4 cellular contexts compared by ENCODE assay signal in the genomic region with DNA sequence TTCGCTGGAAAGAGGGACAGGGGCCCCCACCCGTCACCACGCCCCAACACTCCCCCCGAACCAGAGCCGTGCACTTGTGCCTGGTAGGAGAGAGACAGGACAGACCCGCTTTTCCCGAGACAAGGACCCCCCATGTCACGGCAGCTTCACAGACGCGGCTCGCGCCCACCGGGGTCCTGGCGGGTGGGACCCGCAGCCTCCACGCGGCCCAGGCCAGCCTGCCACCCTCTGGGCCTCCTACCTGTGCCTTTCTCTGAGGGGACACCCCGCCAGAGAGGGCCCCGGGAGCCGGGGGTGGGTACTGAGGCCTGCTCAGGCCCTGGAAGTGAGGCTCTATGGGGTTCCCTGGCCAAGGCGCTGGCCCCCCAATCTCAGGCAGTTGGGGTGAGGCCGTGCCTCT. TPM values are rescaled to one million over a fixed set of nuclear protein-coding genes. Genes with fewer than 3 reads are reported as not detected.
"Had no signal": no experiment of that assay in that cellular context is flagged by ENCODE, and none has a peak within 500 bp of the region (broad histone marks: within the 10 kb centered on the region; RNA-seq: fewer than 3 reads in every experiment).

No MANE protein-coding gene starts in this region.

- ATAC-seq: GM12878 had no signal

- H3K4me3 ChIP-seq: GM12878 had no signal

- DNase-seq: GDM1, GF-D8 had no signal

RNA-seq across cellular contexts. Expression of a gene that starts 4.0 kb away (rescaled TPM):
- total RNA-seq: GM12878 had no signal

RNA-seq across cellular contexts. Expression of a gene that starts 51.7 kb away (rescaled TPM):
- total RNA-seq: G401, GM12878 had no signal
